ENCODE assay signal across 1 cellular context in the genomic region with DNA sequence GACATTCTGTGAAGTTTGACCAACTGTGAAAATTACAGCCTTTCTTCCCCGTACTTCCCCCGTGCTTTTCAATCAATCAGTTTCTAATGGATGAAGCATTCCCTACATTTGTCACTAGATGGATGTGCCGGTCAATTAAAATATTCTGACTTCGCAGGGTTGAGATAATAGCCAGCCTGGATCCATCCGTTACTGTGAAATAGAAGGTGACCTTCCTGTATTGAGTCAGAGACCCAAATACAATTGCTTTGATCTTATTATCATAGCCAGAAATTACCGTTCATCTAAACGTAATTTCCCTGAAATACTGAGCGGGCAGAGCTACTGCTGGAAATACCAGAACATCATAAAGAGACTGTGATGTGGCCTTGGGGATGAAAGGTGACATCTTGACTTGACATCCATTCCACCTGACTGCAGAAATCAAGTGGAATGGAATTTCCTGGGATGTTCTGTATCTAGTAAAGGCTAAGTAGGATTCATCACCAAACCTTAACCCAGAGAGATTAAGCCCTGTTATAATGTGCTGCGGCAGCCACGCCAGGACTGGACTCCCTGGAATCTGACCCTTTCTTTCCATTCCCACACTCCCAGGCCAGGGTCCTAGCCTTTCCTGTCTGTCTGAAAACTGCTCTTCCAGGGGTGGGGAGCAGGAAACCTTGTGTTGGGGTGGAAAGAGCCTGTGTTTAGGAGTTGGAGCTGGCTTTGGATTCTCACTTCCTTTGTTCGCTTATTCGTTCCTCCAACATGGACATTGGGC.
TF ChIP-seq lines count a peak whose summit lies in the region.

No MANE protein-coding gene starts in this region.

TF ChIP-seq in HCT116, 20 proteins besides CTCF, POLR2A, EP300 and RAD21 (continued from another document):
- no peak for TF ChIP-seq JUND (IDR thresholded peaks at IDR 0.05)
- TF ChIP-seq ZNF274 (IDR thresholded peaks at IDR 0.05; ENCODE audit: low read depth, low read length) = no peak
- TF ChIP-seq, protein P1, sequence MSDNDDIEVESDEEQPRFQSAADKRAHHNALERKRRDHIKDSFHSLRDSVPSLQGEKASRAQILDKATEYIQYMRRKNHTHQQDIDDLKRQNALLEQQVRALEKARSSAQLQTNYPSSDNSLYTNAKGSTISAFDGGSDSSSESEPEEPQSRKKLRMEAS (IDR thresholded peaks at IDR 0.05) = no peak
- TF ChIP-seq SP1 (IDR thresholded peaks at IDR 0.05; ENCODE audit: low read depth) = no peak
